ENCODE assay signal across 21 cellular contexts in genomic region chr16:85475691-85476300, GRCh38.
DNase-seq lines count a peak whose midpoint lies in the region; ATAC-seq and TF ChIP-seq lines count a peak whose summit lies in the region.
"Had no signal": no experiment of that assay in that cellular context is flagged by ENCODE, and none has a peak within 500 bp of the region (broad histone marks: within the 10 kb centered on the region; RNA-seq: fewer than 3 reads in every experiment).

No MANE protein-coding gene starts in this region.

- H3K9me3 Mint-ChIP-seq in endodermal cell (no peaks in the 10 kb centered on the region), nephron (no peaks in the 10 kb centered on the region)
- H3K9me3 Mint-ChIP-seq: CD8-positive, alpha-beta T cell had no signal

- ATAC-seq in HG02678 (IDR thresholded peaks at IDR 0.05; ENCODE audit: unreplicated experiment) (no peak), HG03175 (IDR thresholded peaks at IDR 0.05; ENCODE audit: unreplicated experiment) (no peak), GM21619 (IDR thresholded peaks at IDR 0.05; ENCODE audit: unreplicated experiment) (no peak)
- ATAC-seq: A549; CD8-positive, alpha-beta T cell; HCT116 had no signal

- POLR2A ChIA-PET in RWPE1 (lab: Yijun Ruan, JAX; ENCODE audit: low non-redundant PET) = no interaction called here

- H3K36me3 Mint-ChIP-seq in endodermal cell (ENCODE audit: low read depth) = no peaks in the 10 kb centered on the region
- peaks cover 4% of the 10 kb centered on the region for H3K36me3 Mint-ChIP-seq in nephron (ENCODE audit: low read depth)
- H3K36me3 Mint-ChIP-seq: CD8-positive, alpha-beta T cell had no signal

- H3K4me3 ChIP-seq in endodermal cell (ENCODE audit: low read length) (no peak overlapping the region), vagina (no peak overlapping the region)
- H3K4me3 ChIP-seq: A549 had no signal

- no peaks in the 10 kb centered on the region for H3K9me3 ChIP-seq in endodermal cell (ENCODE audit: control insufficient read depth, low read length)
- H3K9me3 ChIP-seq in vagina = no peaks in the 10 kb centered on the region
- H3K9me3 ChIP-seq: A549, Caco-2 had no signal

- H3K27me3 Mint-ChIP-seq in endodermal cell (ENCODE audit: insufficient read depth) (no peaks in the 10 kb centered on the region), nephron (ENCODE audit: low read depth) (peaks cover 5% of the 10 kb centered on the region)

- H3K27me3 ChIP-seq in endodermal cell (ENCODE audit: control insufficient read depth, insufficient read depth, low read length, poor library complexity, severe bottlenecking) (no peaks in the 10 kb centered on the region), vagina (no peaks in the 10 kb centered on the region)

- intact Hi-C loops in vagina (cut with DNase I) = no loop called here

- H3K4me3 Mint-ChIP-seq in endodermal cell = no peak overlapping the region
- H3K4me3 Mint-ChIP-seq in nephron = peak overlapping the region in 1 of 3 experiments; percentile 58
- H3K4me3 Mint-ChIP-seq: CD8-positive, alpha-beta T cell had no signal

- H3K27ac Mint-ChIP-seq in endodermal cell (no peak overlapping the region), nephron (peak overlapping the region; percentile 43 to 85 (median 71))
- H3K27ac Mint-ChIP-seq: CD8-positive, alpha-beta T cell had no signal

- H3K4me1 ChIP-seq in endodermal cell (ENCODE audit: control insufficient read depth, insufficient read depth, low read length) = peaks cover 9% of the 10 kb centered on the region
- H3K4me1 ChIP-seq in vagina = peaks cover 59% of the 10 kb centered on the region

- CTCF ChIA-PET in RWPE1 (lab: Yijun Ruan, JAX) = interaction anchor here (1.0 kb wide), 2 partner anchors 81 to 396 kb away, joined by 3 to 4 read pairs; no protein-coding TSS in a partner anchor

- H3K9ac ChIP-seq in endodermal cell (ENCODE audit: extremely low read depth, low read length, poor library complexity, severe bottlenecking) = no peak overlapping the region

- peaks cover 20% of the 10 kb centered on the region for H3K4me1 Mint-ChIP-seq in endodermal cell
- H3K4me1 Mint-ChIP-seq in nephron = peaks cover 57% of the 10 kb centered on the region

- no peak for TF ChIP-seq POLR2A in vagina (IDR thresholded peaks at IDR 0.05)

- TF ChIP-seq CTCF in RWPE1 (conservative IDR thresholded peaks at IDR 0.05; ENCODE audit: low read depth) (no peak), endodermal cell (conservative IDR thresholded peaks at IDR 0.05) (no peak), nephron (IDR thresholded peaks at IDR 0.05; ENCODE audit: unreplicated experiment in 3 of 3) (no peak), vagina (IDR thresholded peaks at IDR 0.05) (no peak)

- DNase-seq in RWPE1 (ENCODE audit: low spot score) (no peak), endodermal cell (no peak), vagina (ENCODE audit: extremely low spot score in 2 of 2) (no peak)
- DNase-seq: AML-193; CD8-positive, alpha-beta T cell; Kasumi-1; NCI-H1092 treated with DMSO at 0.1 percent for 48 hours; NCI-H1436; NCI-H187 treated with DMSO at 0.1 percent for 48 hours; NCI-H2227 treated with DMSO at 0.1 percent for 48 hours; NCI-H510A; RPMI8226 had no signal

- H3K36me3 ChIP-seq in endodermal cell (ENCODE audit: control insufficient read depth, insufficient read depth, low read length) (no peaks in the 10 kb centered on the region), vagina (no peaks in the 10 kb centered on the region)

- H3K27ac ChIP-seq in RWPE1 (peak overlapping the region; percentile 55), endodermal cell (ENCODE audit: low read depth, low read length) (peak overlapping the region; percentile 38), vagina (peak overlapping the region; percentile 66)
- H3K27ac ChIP-seq: C4-2B, HL-60 had no signal

- 94% methylated on average over 16 to 22 of the region's 22 CpGs for WGBS in endodermal cell (ENCODE audit: insufficient coverage in 1 of 2, insufficient read length in 1 of 2), 2 experiments
